Comparison of ENCODE assay signal across 13 cellular contexts in genomic region chr5:92505925-92506324, GRCh38.
DNase-seq lines count a peak whose midpoint lies in the region; ATAC-seq, FAIRE-seq and TF ChIP-seq lines count a peak whose summit lies in the region.
"Had no signal": no experiment of that assay in that cellular context is flagged by ENCODE, and none has a peak within 500 bp of the region (broad histone marks: within the 10 kb centered on the region; RNA-seq: fewer than 3 reads in every experiment).

No MANE protein-coding gene starts in this region.

- FAIRE-seq in endothelial cell of umbilical vein (lab: Jason Lieb, UNC), result no peak
- FAIRE-seq: GM12891 had no signal

- peak overlapping the region; percentile 79 for H2AFZ ChIP-seq in endothelial cell of umbilical vein (ENCODE audit: low read depth, low read length)

- dilution Hi-C loops in endothelial cell of umbilical vein (cut with MboI; ENCODE audit: extremely low pct_ligation_motif_present, low sequenced_read_pairs), result no loop called here

- peak overlapping the region; percentile 74 for H3K4me2 ChIP-seq in endothelial cell of umbilical vein (ENCODE audit: insufficient read depth, low read length)

- no peaks in the 10 kb centered on the region for H3K36me3 ChIP-seq in endothelial cell of umbilical vein (ENCODE audit: control insufficient read depth in 2 of 2, extremely low read depth in 1 of 2, insufficient read depth in 2 of 2, low read length in 2 of 2)

- no peaks in the 10 kb centered on the region for H4K20me1 ChIP-seq in endothelial cell of umbilical vein (replicated peaks; ENCODE audit: control insufficient read depth, extremely low read depth, insufficient read depth, low read length)

- POLR2A ChIA-PET in endothelial cell of umbilical vein (lab: Charles Lee), result no interaction called here

- BruUV-seq in endothelial cell of umbilical vein (replicated peaks; lab: Mats Ljungman, UMichigan), result no TSS peak

- no peaks in the 10 kb centered on the region for H3K9me3 ChIP-seq in endothelial cell of umbilical vein (replicated peaks; ENCODE audit: control insufficient read depth, insufficient read depth, low read length)

- no peaks in the 10 kb centered on the region for H3K9me1 ChIP-seq in endothelial cell of umbilical vein (replicated peaks; ENCODE audit: control insufficient read depth, extremely low read depth, insufficient read depth, low read length)

- H3K9me3 Mint-ChIP-seq in progenitor cell of endocrine pancreas (ENCODE audit: low read depth), result peaks cover 22% of the 10 kb centered on the region

- H3K27me3 Mint-ChIP-seq in progenitor cell of endocrine pancreas, result no peaks in the 10 kb centered on the region
- H3K27me3 Mint-ChIP-seq: naive B cell had no signal

- H3K4me3 Mint-ChIP-seq in progenitor cell of endocrine pancreas (ENCODE audit: low read depth), result no peak overlapping the region
- H3K4me3 Mint-ChIP-seq: naive B cell had no signal

- H3K4me1 ChIP-seq in endothelial cell of umbilical vein (ENCODE audit: control insufficient read depth, extremely low read depth, insufficient read depth, low read length), result peaks cover 19% of the 10 kb centered on the region

- H3K4me1 Mint-ChIP-seq in progenitor cell of endocrine pancreas (ENCODE audit: low read depth), result no peaks in the 10 kb centered on the region
- H3K4me1 Mint-ChIP-seq: naive B cell had no signal

- no peak overlapping the region for H3K27ac Mint-ChIP-seq in progenitor cell of endocrine pancreas
- H3K27ac Mint-ChIP-seq: naive B cell had no signal

- peak; percentile 23 for DNase-seq in A172 (ENCODE audit: low spot score)
- peak; percentile 15 for DNase-seq in NCI-H460 (ENCODE audit: extremely low read depth, low read depth)
- peak; percentile 45 for DNase-seq in endothelial cell of umbilical vein (ENCODE audit: low read depth, low spot score)
- DNase-seq in progenitor cell of endocrine pancreas (ENCODE audit: low spot score, unreplicated experiment), result no peak
- no peak for DNase-seq in activated naive CD4-positive, alpha-beta T cell treated with Interleukin-2 at 50 U/mL for 16 hours
- no peak for DNase-seq in GF-D8 (lab: John Stamatoyannopoulos, UW)
- DNase-seq: activated CD4-positive, alpha-beta T cell treated with anti-CD3 and anti-CD28 coated beads for 1 hour; amygdala; C1 segment of cervical spinal cord; naive B cell had no signal

- TF ChIP-seq CTCF in endothelial cell of umbilical vein (IDR thresholded peaks at IDR 0.05; ENCODE audit: extremely low read depth in 1 of 2, insufficient read depth in 1 of 2, low read depth in 1 of 2, low read length in 2 of 2), result no peak
- TF ChIP-seq CTCF in progenitor cell of endocrine pancreas (IDR thresholded peaks at IDR 0.05; ENCODE audit: unreplicated experiment), result no peak

- CTCF ChIA-PET in endothelial cell of umbilical vein (lab: Charles Lee), result interaction anchor here (2.2 to 3.4 kb wide), 2 partner anchors 12 to 13 kb away, joined by 15 to 19 read pairs; no protein-coding TSS in a partner anchor

- no peak for TF ChIP-seq POLR2A in endothelial cell of umbilical vein (IDR thresholded peaks at IDR 0.05; ENCODE audit: low read depth, low read length)

- no peak overlapping the region for H3K4me3 ChIP-seq in endothelial cell of umbilical vein (replicated peaks in 1 of 3; ENCODE audit: insufficient read depth in 1 of 3, low read depth in 1 of 3, low read length in 3 of 3)

- H3K36me3 Mint-ChIP-seq in progenitor cell of endocrine pancreas (ENCODE audit: insufficient read depth), result no peaks in the 10 kb centered on the region
- H3K36me3 Mint-ChIP-seq: naive B cell had no signal

- ATAC-seq in GM19035 (IDR thresholded peaks at IDR 0.05; ENCODE audit: unreplicated experiment) (peak; percentile 61), HG03439 (IDR thresholded peaks at IDR 0.05; ENCODE audit: unreplicated experiment) (no peak)

- intact Hi-C loops in endothelial cell of umbilical vein (cut with micrococcal nuclease), result no loop called here

- no peaks in the 10 kb centered on the region for H3K27me3 ChIP-seq in endothelial cell of umbilical vein (ENCODE audit: control insufficient read depth in 2 of 2, insufficient read depth in 2 of 2, low read length in 2 of 2)

- H3K79me2 ChIP-seq in endothelial cell of umbilical vein (ENCODE audit: control insufficient read depth, insufficient read depth, low read length), result no peaks in the 10 kb centered on the region

- H3K27ac ChIP-seq in endothelial cell of umbilical vein (ENCODE audit: insufficient read depth, low read depth, low read length), result peak overlapping the region; percentile 37

- peak overlapping the region; percentile 3 for H3K9ac ChIP-seq in endothelial cell of umbilical vein (replicated peaks; ENCODE audit: extremely low read depth, insufficient read depth, low read length)

TF ChIP-seq in endothelial cell of umbilical vein, 7 proteins besides CTCF, POLR2A, EP300 and RAD21:
- TF ChIP-seq FOS (IDR thresholded peaks at IDR 0.05; ENCODE audit: borderline replicate concordance, insufficient read depth, low read length), result no peak
- no peak for TF ChIP-seq JUN (IDR thresholded peaks at IDR 0.05; ENCODE audit: borderline replicate concordance, insufficient read depth, insufficient read length, low read depth)
- no peak for TF ChIP-seq GATA2 (IDR thresholded peaks at IDR 0.05; ENCODE audit: insufficient read depth, insufficient read length, low read depth, low read length)
- no peak for TF ChIP-seq POLR2AphosphoS5 (IDR thresholded peaks at IDR 0.05; ENCODE audit: insufficient read depth, low read depth, low read length)
- TF ChIP-seq, protein P1, sequence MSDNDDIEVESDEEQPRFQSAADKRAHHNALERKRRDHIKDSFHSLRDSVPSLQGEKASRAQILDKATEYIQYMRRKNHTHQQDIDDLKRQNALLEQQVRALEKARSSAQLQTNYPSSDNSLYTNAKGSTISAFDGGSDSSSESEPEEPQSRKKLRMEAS (IDR thresholded peaks at IDR 0.05; ENCODE audit: insufficient read depth, insufficient read length), result no peak
- TF ChIP-seq EZH2 (IDR thresholded peaks at IDR 0.05; ENCODE audit: borderline replicate concordance, low read depth, low read length, severe bottlenecking), result no peak
- no peak for TF ChIP-seq MYC (IDR thresholded peaks at IDR 0.05; ENCODE audit: low read depth, low read length)

Comparison
In these comparisons a context has a peak if more than half of its experiments do, and no peak if none do; other contexts are left out.
1. DNase-seq: peak in A172 (single experiment), NCI-H460 (single experiment) and endothelial cell of umbilical vein (single experiment); none in progenitor cell of endocrine pancreas (single experiment), activated naive CD4-positive, alpha-beta T cell treated with Interleukin-2 at 50 U/mL for 16 hours (single experiment) and GF-D8 (single experiment).